22 cellular contexts compared by ENCODE assay signal in the genomic region with DNA sequence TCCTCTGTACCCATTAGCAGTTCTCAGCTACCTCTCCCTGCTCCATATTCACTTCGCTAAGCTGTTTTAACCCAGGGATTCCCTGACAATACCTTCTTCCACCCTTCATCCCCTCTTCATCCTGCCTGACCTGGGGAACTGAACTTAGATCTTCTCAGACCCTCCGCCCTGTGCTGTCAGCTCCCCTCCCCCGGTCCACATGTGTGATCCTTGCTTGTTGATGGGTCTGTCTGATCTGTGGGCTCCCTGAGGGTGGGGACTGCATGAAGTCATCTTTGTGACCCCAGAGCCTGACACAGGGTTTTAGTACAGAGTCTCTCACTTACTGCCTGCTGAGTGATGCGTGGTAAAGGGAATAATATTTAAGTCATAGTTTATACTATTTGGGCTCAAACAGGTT.
"Had no signal": no experiment of that assay in that cellular context is flagged by ENCODE, and none has a peak within 500 bp of the region (broad histone marks: within the 10 kb centered on the region; RNA-seq: fewer than 3 reads in every experiment).

No MANE protein-coding gene starts in this region.

- H3K4me3 Mint-ChIP-seq: activated CD4-positive, alpha-beta memory T cell treated with anti-CD3 and anti-CD28 coated beads, Interleukin-2, amount 10 ng/mL, durations not matched to agents 7 days and 5 days; activated T-cell treated with anti-CD3 and anti-CD28 coated beads, Interleukin-2, amount 50 U/mL, for 24 hours; memory B cell; stimulated activated naive CD8-positive, alpha-beta T cell treated with anti-CD3 and anti-CD28 coated beads, Interleukin-15, Interleukin-2, amounts not matched to agents 100 ng/mL and 50 ng/mL, for 24 hours; WTC11 had no signal

- H3K36me3 ChIP-seq: adrenal gland, prostate gland, upper lobe of left lung had no signal

- DNase-seq: activated CD4-positive, alpha-beta memory T cell treated with anti-CD3 and anti-CD28 coated beads, Interleukin-2, amount 10 ng/mL, durations not matched to agents 7 days and 5 days; activated CD4-positive, alpha-beta T cell treated with anti-CD3 and anti-CD28 coated beads for 4 hours; activated effector memory CD4-positive, alpha-beta T cell treated with Interleukin-2 at 50 U/mL for 16 hours; activated naive CD4-positive, alpha-beta T cell treated with anti-CD3 and anti-CD28 coated beads, Interleukin-2, amount 50 U/mL, for 16 hours; activated T-cell treated with anti-CD3 and anti-CD28 coated beads, Interleukin-2, amount 50 U/mL, for 24 hours; cerebellar nuclear complex; cortex of kidney; effector CD4-positive, alpha-beta T cell; esophagus squamous epithelium; mucosa of descending colon; naive B cell; right cardiac atrium; T-helper 2 cell; upper lobe of left lung had no signal

- FAIRE-seq: bronchial epithelial cell, TTC549 had no signal

- H3K4me1 Mint-ChIP-seq: activated CD4-positive, alpha-beta memory T cell treated with anti-CD3 and anti-CD28 coated beads, Interleukin-2, amount 10 ng/mL, durations not matched to agents 7 days and 5 days; memory B cell; naive B cell; WTC11 had no signal

- H3K4me3 ChIP-seq: adrenal gland, esophagus squamous epithelium, mucosa of descending colon, prostate gland, skin epidermis, upper lobe of left lung had no signal

- H3K27ac Mint-ChIP-seq: activated CD4-positive, alpha-beta memory T cell treated with anti-CD3 and anti-CD28 coated beads, Interleukin-2, amount 10 ng/mL, durations not matched to agents 7 days and 5 days; memory B cell; stimulated activated naive CD8-positive, alpha-beta T cell treated with anti-CD3 and anti-CD28 coated beads, Interleukin-15, Interleukin-2, amounts not matched to agents 100 ng/mL and 50 ng/mL, for 24 hours; WTC11 had no signal

- H3K27me3 ChIP-seq: adrenal gland, esophagus squamous epithelium, upper lobe of left lung had no signal

- ATAC-seq: mucosa of descending colon, right cardiac atrium, WTC11 had no signal

- H3K27ac ChIP-seq: adrenal gland, esophagus squamous epithelium, prostate gland, skin epidermis, upper lobe of left lung had no signal

- H3K9me3 Mint-ChIP-seq: activated CD4-positive, alpha-beta memory T cell treated with anti-CD3 and anti-CD28 coated beads, Interleukin-2, amount 10 ng/mL, durations not matched to agents 7 days and 5 days; memory B cell; stimulated activated naive CD8-positive, alpha-beta T cell treated with anti-CD3 and anti-CD28 coated beads, Interleukin-15, Interleukin-2, amounts not matched to agents 100 ng/mL and 50 ng/mL, for 24 hours had no signal

- H3K9me3 ChIP-seq: adrenal gland, esophagus squamous epithelium, mucosa of descending colon, prostate gland, upper lobe of left lung had no signal

- H3K27me3 Mint-ChIP-seq: activated CD4-positive, alpha-beta memory T cell treated with anti-CD3 and anti-CD28 coated beads, Interleukin-2, amount 10 ng/mL, durations not matched to agents 7 days and 5 days; activated T-cell treated with anti-CD3 and anti-CD28 coated beads, Interleukin-2, amount 50 U/mL, for 24 hours; memory B cell; naive B cell; stimulated activated naive CD8-positive, alpha-beta T cell treated with anti-CD3 and anti-CD28 coated beads, Interleukin-15, Interleukin-2, amounts not matched to agents 100 ng/mL and 50 ng/mL, for 24 hours had no signal

- H3K4me1 ChIP-seq: adrenal gland, esophagus squamous epithelium, prostate gland, upper lobe of left lung had no signal
